ENCODE assay signal across 9 cellular contexts in genomic region chr3:86793786-86794185, GRCh38.
A peak's percentile ranks its signal among the peaks of the same experiment; 100 is the strongest.
DNase-seq lines count a peak whose midpoint lies in the region; ATAC-seq, FAIRE-seq and TF ChIP-seq lines count a peak whose summit lies in the region.
"Had no signal": no experiment of that assay in that cellular context is flagged by ENCODE, and none has a peak within 500 bp of the region (broad histone marks: within the 10 kb centered on the region; RNA-seq: fewer than 3 reads in every experiment).

No MANE protein-coding gene starts in this region.

- H3K4me1 ChIP-seq in SJCRH30 (peaks cover 26% of the 10 kb centered on the region), foreskin keratinocyte (no peaks in the 10 kb centered on the region)

- DNase-seq in Caki2 (ENCODE audit: low read depth) (peak; percentile 59), SJCRH30 (peak; percentile 71 to 91), foreskin keratinocyte (peak; percentile 90 to 93), pons (ENCODE audit: low spot score) (peak; percentile 81), GM12891 (ENCODE audit: insufficient read length, low spot score) (no peak), T-helper 17 cell (no peak)
- no peak for DNase-seq in activated CD8-positive, alpha-beta memory T cell treated with anti-CD3 and anti-CD28 coated beads, Interleukin-2, amount 50 U/mL, for 4 hours

- TF ChIP-seq CTCF in foreskin keratinocyte (conservative IDR thresholded peaks at IDR 0.05) = no peak

- ATAC-seq in foreskin keratinocyte (peak; percentile 100), GM18868 (IDR thresholded peaks at IDR 0.05; ENCODE audit: unreplicated experiment) (no peak), T-helper 17 cell (no peak)

- no peak for FAIRE-seq in GM12891 (lab: Jason Lieb, UNC)
- FAIRE-seq: TTC549 had no signal

- no peaks in the 10 kb centered on the region for H3K36me3 ChIP-seq in SJCRH30

- no peak overlapping the region for H3K4me3 Mint-ChIP-seq in T-helper 17 cell

- no peak overlapping the region for H3K4me3 ChIP-seq in SJCRH30

- H3K27ac ChIP-seq in SJCRH30 = peak overlapping the region; percentile 78
- no peak overlapping the region for H3K27ac ChIP-seq in foreskin keratinocyte

- no peaks in the 10 kb centered on the region for H3K4me1 Mint-ChIP-seq in T-helper 17 cell

- H3K27me3 ChIP-seq in SJCRH30 = no peaks in the 10 kb centered on the region
- H3K27me3 ChIP-seq in foreskin keratinocyte = no peaks in the 10 kb centered on the region

- no peaks in the 10 kb centered on the region for H3K9me3 ChIP-seq in SJCRH30 (replicated peaks)
- no peaks in the 10 kb centered on the region for H3K9me3 ChIP-seq in T-helper 17 cell (ENCODE audit: control insufficient read depth, low read length, poor library complexity, severe bottlenecking)

- in situ Hi-C loops in Caki2 (cut with HindIII; ENCODE audit: low pct_unique_long_range_greater_than_20kb, low sequenced_read_pairs) = no loop called here

- no peaks in the 10 kb centered on the region for H3K36me3 Mint-ChIP-seq in T-helper 17 cell (ENCODE audit: low read depth)

- TF ChIP-seq POLR2A in GM12891 (IDR thresholded peaks at IDR 0.05; ENCODE audit: low read depth, low read length) = no peak

- H3K27me3 Mint-ChIP-seq in T-helper 17 cell = no peaks in the 10 kb centered on the region

- H3K27ac Mint-ChIP-seq in T-helper 17 cell = no peak overlapping the region

TF ChIP-seq in GM12891, 5 proteins besides CTCF, POLR2A, EP300 and RAD21:
- TF ChIP-seq POLR2AphosphoS5 (IDR thresholded peaks at IDR 0.05; ENCODE audit: low read depth, low read length) = no peak
- no peak for TF ChIP-seq PAX5 (IDR thresholded peaks at IDR 0.05; ENCODE audit: insufficient read depth, low read length, severe bottlenecking)
- no peak for TF ChIP-seq SPI1 (IDR thresholded peaks at IDR 0.05; ENCODE audit: low read depth, low read length)
- no peak for TF ChIP-seq POU2F2 (IDR thresholded peaks at IDR 0.05; ENCODE audit: low read depth, low read length)
- no peak for TF ChIP-seq TAF1 (IDR thresholded peaks at IDR 0.05; ENCODE audit: low read depth, low read length)

Comparison
In these comparisons a context has a peak if more than half of its experiments do, and no peak if none do; other contexts are left out.
1. DNase-seq: peak in Caki2 (single experiment), SJCRH30 (2 of 2), foreskin keratinocyte (2 of 2) and pons (single experiment); none in activated CD8-positive, alpha-beta memory T cell treated with anti-CD3 and anti-CD28 coated beads, Interleukin-2, amount 50 U/mL, for 4 hours (single experiment), GM12891 (single experiment) and T-helper 17 cell (0 of 3).